12 cellular contexts compared by ENCODE assay signal in the genomic region with DNA sequence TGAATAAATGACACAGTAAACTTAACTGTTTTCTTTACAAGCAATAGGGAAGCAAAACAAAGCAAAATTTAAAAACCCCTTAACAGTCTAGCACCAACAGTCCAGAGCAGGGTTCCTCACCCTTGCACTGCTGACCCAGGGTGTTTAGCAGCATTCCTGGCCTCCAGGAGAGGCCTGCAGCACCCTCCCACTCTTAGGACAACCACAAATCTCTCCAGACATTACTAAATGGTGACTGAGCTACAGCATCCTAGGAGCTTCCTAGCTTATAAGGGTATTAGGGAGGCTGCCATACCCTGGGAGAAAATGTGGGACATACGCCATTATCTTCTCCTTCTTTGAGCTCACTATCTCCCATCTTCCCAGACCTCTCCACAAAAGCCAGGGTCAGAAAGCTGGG. TPM values are rescaled to one million over a fixed set of nuclear protein-coding genes. Genes with fewer than 3 reads are reported as not detected.
DNase-seq lines count a peak whose midpoint lies in the region; ATAC-seq lines count a peak whose summit lies in the region.
"Had no signal": no experiment of that assay in that cellular context is flagged by ENCODE, and none has a peak within 500 bp of the region (broad histone marks: within the 10 kb centered on the region; RNA-seq: fewer than 3 reads in every experiment).

No MANE protein-coding gene starts in this region.

- ATAC-seq in activated T-helper 17 cell treated with anti-CD3 and anti-CD28 coated beads, Interleukin-2, amount 50 U/mL, for 72 hours (replicated peaks) = no peak
- ATAC-seq in central memory CD8-positive, alpha-beta T cell (replicated peaks; ENCODE audit: extremely low read depth, poor library complexity, severe bottlenecking) = no peak
- no peak for ATAC-seq in memory B cell (ENCODE audit: low read depth)
- ATAC-seq in natural killer cell treated with Interleukin-12 subunit alpha and Interleukin-12 subunit beta and Interleukin-15 and Interleukin-18, amount 100 ng/mL, for 72 hours = no peak
- ATAC-seq: CD8-positive, alpha-beta T cell; GM23338 had no signal

- peaks cover 86% of the 10 kb centered on the region for H3K36me3 Mint-ChIP-seq in activated T-helper 17 cell treated with anti-CD3 and anti-CD28 coated beads, Interleukin-2, amount 50 U/mL, for 72 hours (ENCODE audit: low read depth)
- peaks cover 36% of the 10 kb centered on the region for H3K36me3 Mint-ChIP-seq in central memory CD8-positive, alpha-beta T cell (ENCODE audit: insufficient read depth)
- peaks cover 23% of the 10 kb centered on the region for H3K36me3 Mint-ChIP-seq in memory B cell
- peaks cover 10% of the 10 kb centered on the region for H3K36me3 Mint-ChIP-seq in natural killer cell treated with Interleukin-12 subunit alpha and Interleukin-12 subunit beta and Interleukin-15 and Interleukin-18, amount 100 ng/mL, for 72 hours

- H3K4me1 Mint-ChIP-seq in activated T-helper 17 cell treated with anti-CD3 and anti-CD28 coated beads, Interleukin-2, amount 50 U/mL, for 72 hours = peaks cover 7% of the 10 kb centered on the region
- H3K4me1 Mint-ChIP-seq in central memory CD8-positive, alpha-beta T cell = peaks cover 10% of the 10 kb centered on the region
- peaks cover 4% of the 10 kb centered on the region for H3K4me1 Mint-ChIP-seq in memory B cell
- peaks cover 4% of the 10 kb centered on the region in 2 donors for H3K4me1 Mint-ChIP-seq in natural killer cell treated with Interleukin-12 subunit alpha and Interleukin-12 subunit beta and Interleukin-15 and Interleukin-18, amount 100 ng/mL, for 72 hours (ENCODE audit: low read depth in 2 of 2)
- H3K4me1 Mint-ChIP-seq: B cell, GM23338 had no signal

- DNase-seq in central memory CD8-positive, alpha-beta T cell (ENCODE audit: low spot score in 2 of 2) = no peak
- no peak for DNase-seq in memory B cell (ENCODE audit: low spot score in 2 of 2)
- DNase-seq in D341Med (ENCODE audit: low spot score) = no peak
- DNase-seq in NCI-H774 (lab: John Stamatoyannopoulos, UW) = no peak
- DNase-seq in natural killer cell treated with Interleukin-12 subunit alpha and Interleukin-12 subunit beta and Interleukin-15 and Interleukin-18, amount 100 ng/mL, for 72 hours (ENCODE audit: low spot score) = no peak
- DNase-seq: Calu3; CD8-positive, alpha-beta T cell; HCEC 1CT; HFFc6 had no signal

- no peak overlapping the region for H3K4me3 Mint-ChIP-seq in activated T-helper 17 cell treated with anti-CD3 and anti-CD28 coated beads, Interleukin-2, amount 50 U/mL, for 72 hours
- H3K4me3 Mint-ChIP-seq in central memory CD8-positive, alpha-beta T cell = no peak overlapping the region
- no peak overlapping the region for H3K4me3 Mint-ChIP-seq in memory B cell
- no peak overlapping the region for H3K4me3 Mint-ChIP-seq in natural killer cell treated with Interleukin-12 subunit alpha and Interleukin-12 subunit beta and Interleukin-15 and Interleukin-18, amount 100 ng/mL, for 72 hours
- H3K4me3 Mint-ChIP-seq: B cell; CD8-positive, alpha-beta T cell; GM23338; HFFc6 had no signal

- peak overlapping the region; percentile 32 for H3K27ac Mint-ChIP-seq in activated T-helper 17 cell treated with anti-CD3 and anti-CD28 coated beads, Interleukin-2, amount 50 U/mL, for 72 hours
- peak overlapping the region; percentile 22 for H3K27ac Mint-ChIP-seq in central memory CD8-positive, alpha-beta T cell (ENCODE audit: low read depth)
- peak overlapping the region; percentile 42 for H3K27ac Mint-ChIP-seq in memory B cell
- H3K27ac Mint-ChIP-seq in natural killer cell treated with Interleukin-12 subunit alpha and Interleukin-12 subunit beta and Interleukin-15 and Interleukin-18, amount 100 ng/mL, for 72 hours = no peak overlapping the region
- H3K27ac Mint-ChIP-seq: B cell; CD8-positive, alpha-beta T cell; GM23338; HFFc6 had no signal

- H3K9me3 Mint-ChIP-seq in activated T-helper 17 cell treated with anti-CD3 and anti-CD28 coated beads, Interleukin-2, amount 50 U/mL, for 72 hours = no peaks in the 10 kb centered on the region
- H3K9me3 Mint-ChIP-seq in central memory CD8-positive, alpha-beta T cell = no peaks in the 10 kb centered on the region
- H3K9me3 Mint-ChIP-seq in memory B cell = no peaks in the 10 kb centered on the region
- H3K9me3 Mint-ChIP-seq in natural killer cell treated with Interleukin-12 subunit alpha and Interleukin-12 subunit beta and Interleukin-15 and Interleukin-18, amount 100 ng/mL, for 72 hours = no peaks in the 10 kb centered on the region
- H3K9me3 Mint-ChIP-seq: CD8-positive, alpha-beta T cell; GM23338; HFFc6 had no signal

- H3K27me3 Mint-ChIP-seq in activated T-helper 17 cell treated with anti-CD3 and anti-CD28 coated beads, Interleukin-2, amount 50 U/mL, for 72 hours = no peaks in the 10 kb centered on the region
- H3K27me3 Mint-ChIP-seq in central memory CD8-positive, alpha-beta T cell = no peaks in the 10 kb centered on the region
- no peaks in the 10 kb centered on the region for H3K27me3 Mint-ChIP-seq in memory B cell
- H3K27me3 Mint-ChIP-seq in natural killer cell treated with Interleukin-12 subunit alpha and Interleukin-12 subunit beta and Interleukin-15 and Interleukin-18, amount 100 ng/mL, for 72 hours = no peaks in the 10 kb centered on the region
- H3K27me3 Mint-ChIP-seq: B cell had no signal

RNA-seq across cellular contexts. Expression of gene POLG2, which starts 15.9 kb away (rescaled TPM):
- total RNA-seq in activated T-helper 17 cell treated with anti-CD3 and anti-CD28 coated beads, Interleukin-2, amount 50 U/mL, for 72 hours = 10 to 100 TPM; 38.8 to 40.9 TPM
- total RNA-seq in natural killer cell treated with Interleukin-12 subunit alpha and Interleukin-12 subunit beta and Interleukin-15 and Interleukin-18, amount 100 ng/mL, for 72 hours = 10 to 100 TPM; 32.6 to 61.1 TPM

RNA-seq across cellular contexts. Expression of gene DDX5, which starts 25.1 kb away (rescaled TPM):
- 100 to 1,000 TPM; 485 to 742 TPM for total RNA-seq in activated T-helper 17 cell treated with anti-CD3 and anti-CD28 coated beads, Interleukin-2, amount 50 U/mL, for 72 hours
- total RNA-seq in natural killer cell treated with Interleukin-12 subunit alpha and Interleukin-12 subunit beta and Interleukin-15 and Interleukin-18, amount 100 ng/mL, for 72 hours = 1,000 to 10,000 TPM in 1 of 2 donors, 100 to 1,000 TPM in 1; 987 to 1,102 TPM

RNA-seq across cellular contexts. Expression of gene CEP95, which starts 25.8 kb away (rescaled TPM):
- total RNA-seq in activated T-helper 17 cell treated with anti-CD3 and anti-CD28 coated beads, Interleukin-2, amount 50 U/mL, for 72 hours = 10 to 100 TPM; 45.3 to 63.4 TPM
- 10 to 100 TPM; 47.7 to 74.3 TPM for total RNA-seq in natural killer cell treated with Interleukin-12 subunit alpha and Interleukin-12 subunit beta and Interleukin-15 and Interleukin-18, amount 100 ng/mL, for 72 hours

RNA-seq across cellular contexts. Expression of gene MILR1, which starts 32.0 kb away (rescaled TPM):
- not detected for total RNA-seq in activated T-helper 17 cell treated with anti-CD3 and anti-CD28 coated beads, Interleukin-2, amount 50 U/mL, for 72 hours
- 1 to 10 TPM; 5.0 to 6.9 TPM for total RNA-seq in natural killer cell treated with Interleukin-12 subunit alpha and Interleukin-12 subunit beta and Interleukin-15 and Interleukin-18, amount 100 ng/mL, for 72 hours
- total RNA-seq: CD8-positive, alpha-beta T cell; GM23338 had no signal

Comparison
In these comparisons a context has a peak if more than half of its experiments do, and no peak if none do; other contexts are left out.
1. H3K27ac Mint-ChIP-seq: peak in activated T-helper 17 cell treated with anti-CD3 and anti-CD28 coated beads, Interleukin-2, amount 50 U/mL, for 72 hours (single experiment), central memory CD8-positive, alpha-beta T cell (single experiment) and memory B cell (single experiment); none in natural killer cell treated with Interleukin-12 subunit alpha and Interleukin-12 subunit beta and Interleukin-15 and Interleukin-18, amount 100 ng/mL, for 72 hours (0 of 2).